In the genomic region with DNA sequence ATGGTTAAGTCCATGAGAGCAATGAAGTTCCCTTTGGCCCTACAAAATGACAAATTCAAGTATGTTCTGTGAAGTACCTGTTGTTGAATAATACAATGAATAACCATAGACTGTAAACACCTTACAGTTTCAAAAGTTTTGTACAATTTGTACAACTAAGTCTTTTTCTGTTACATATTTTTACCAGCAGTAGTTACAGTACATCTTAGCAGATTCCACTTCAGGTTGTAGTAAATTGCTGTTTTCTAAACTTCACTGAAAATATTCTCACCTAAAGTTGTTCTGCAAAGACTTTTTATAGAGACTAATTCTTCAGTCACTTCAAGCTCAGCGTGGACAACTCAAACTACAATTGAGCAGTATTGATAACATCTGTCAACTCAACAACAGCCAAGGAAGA, we compare ENCODE assay signal across 30 cellular contexts.
"Had no signal": no experiment of that assay in that cellular context is flagged by ENCODE, and none has a peak within 500 bp of the region (broad histone marks: within the 10 kb centered on the region; RNA-seq: fewer than 3 reads in every experiment).

No MANE protein-coding gene starts in this region.

- H3K4me2 ChIP-seq: smooth muscle cell had no signal

- H3K4me3 ChIP-seq: pancreas, prostate gland, skin epidermis, smooth muscle cell, spleen, suprapubic skin, testis, tibial artery, upper lobe of left lung, vagina had no signal

- H3K4me1 Mint-ChIP-seq: nephron progenitor cell; neural crest cell; stimulated activated memory B cell treated with anti-CD40 and anti-IgM and Interleukin-4, amounts not matched to agents 10 μg/mL and 1 μg/mL and 100 μg/mL, for 72 hours; stimulated activated naive CD8-positive, alpha-beta T cell treated with anti-CD3 and anti-CD28 coated beads, Interleukin-15, amount 100 ng/mL, for 72 hours had no signal

- H3K9me3 ChIP-seq: neutrophil, pancreas, prostate gland, suprapubic skin, testis, upper lobe of left lung, vagina had no signal

- DNase-seq: naive thymus-derived CD8-positive, alpha-beta T cell; nephron progenitor cell; nucleus accumbens; pancreas; right cardiac atrium; spleen; stimulated activated CD4-positive, alpha-beta T cell treated with anti-CD3 and anti-CD28 coated beads, Interleukin-12 subunit alpha, Interleukin-12 subunit beta, amount 100 ng/mL, for 4 hours; stimulated activated CD4-positive, alpha-beta T cell treated with anti-CD3 and anti-CD28 coated beads, Interleukin-1b, Interleukin-23, amount 100 ng/mL, for 48 hours; stimulated activated CD4-positive, alpha-beta T cell treated with anti-CD3 and anti-CD28 coated beads, Interleukin-4, amount 100 ng/mL, for 1 hour; stimulated activated CD4-positive, alpha-beta T cell treated with anti-CD3 and anti-CD28 coated beads, Interleukin-4, amount 100 ng/mL, for 4 hours; stimulated activated CD8-positive, alpha-beta memory T cell treated with anti-CD3 and anti-CD28 coated beads, Interleukin-4, amount 100 ng/mL, for 48 hours; stimulated activated naive CD4-positive, alpha-beta T cell; stimulated activated naive CD8-positive, alpha-beta T cell treated with anti-CD3 and anti-CD28 coated beads, Interleukin-15, amount 100 ng/mL, for 72 hours; stimulated activated naive CD8-positive, alpha-beta T cell treated with anti-CD3 and anti-CD28 coated beads, Interleukin-15, Interleukin-2, amounts not matched to agents 100 U/mL and 50 U/mL, for 24 hours; substantia nigra; testis; tibial artery; trophoblast cell; upper lobe of left lung had no signal

- H3K4me1 ChIP-seq: pancreas, prostate gland, spleen, suprapubic skin, testis, tibial artery, upper lobe of left lung, vagina had no signal

- H3K9me3 Mint-ChIP-seq: natural killer cell treated with Interleukin-12 subunit alpha and Interleukin-12 subunit beta and Interleukin-15 and Interleukin-18, amount 100 ng/mL, for 72 hours; stimulated activated memory B cell treated with anti-CD40 and anti-IgM and Interleukin-4, amounts not matched to agents 10 μg/mL and 1 μg/mL and 100 μg/mL, for 72 hours; stimulated activated naive CD8-positive, alpha-beta T cell treated with anti-CD3 and anti-CD28 coated beads, Interleukin-15, amount 100 ng/mL, for 72 hours had no signal

- H3K27ac ChIP-seq: neutrophil, pancreas, prostate gland, skin epidermis, spleen, suprapubic skin, testis, tibial artery, upper lobe of left lung, vagina had no signal

- H3K27me3 ChIP-seq: neutrophil, pancreas, spleen, suprapubic skin, testis, tibial artery, upper lobe of left lung, vagina had no signal

- H3K36me3 ChIP-seq: prostate gland had no signal

- H3K4me3 Mint-ChIP-seq: naive thymus-derived CD8-positive, alpha-beta T cell; natural killer cell treated with Interleukin-12 subunit alpha and Interleukin-12 subunit beta and Interleukin-15 and Interleukin-18, amount 100 ng/mL, for 72 hours; nephron progenitor cell; neural crest cell; stimulated activated memory B cell treated with anti-CD40 and anti-IgM and Interleukin-4, amounts not matched to agents 10 μg/mL and 1 μg/mL and 100 μg/mL, for 72 hours; stimulated activated naive CD8-positive, alpha-beta T cell treated with anti-CD3 and anti-CD28 coated beads, Interleukin-15, amount 100 ng/mL, for 72 hours had no signal

- H3K27ac Mint-ChIP-seq: naive thymus-derived CD8-positive, alpha-beta T cell; natural killer cell treated with Interleukin-12 subunit alpha and Interleukin-12 subunit beta and Interleukin-15 and Interleukin-18, amount 100 ng/mL, for 72 hours; nephron progenitor cell; stimulated activated memory B cell treated with anti-CD40 and anti-IgM and Interleukin-4, amounts not matched to agents 10 μg/mL and 1 μg/mL and 100 μg/mL, for 72 hours; stimulated activated naive CD8-positive, alpha-beta T cell treated with anti-CD3 and anti-CD28 coated beads, Interleukin-15, amount 100 ng/mL, for 72 hours had no signal

- ATAC-seq: naive thymus-derived CD8-positive, alpha-beta T cell; natural killer cell treated with Interleukin-12 subunit alpha and Interleukin-12 subunit beta and Interleukin-15 and Interleukin-18, amount 100 ng/mL, for 72 hours; pancreas; right cardiac atrium; sciatic nerve; stimulated activated memory B cell treated with anti-CD40 and anti-IgM and Interleukin-4, amounts not matched to agents 10 μg/mL and 1 μg/mL and 100 μg/mL, for 72 hours; stimulated activated naive CD8-positive, alpha-beta T cell treated with anti-CD3 and anti-CD28 coated beads, Interleukin-15, amount 100 ng/mL, for 72 hours; stimulated activated naive CD8-positive, alpha-beta T cell treated with anti-CD3 and anti-CD28 coated beads, Interleukin-15, Interleukin-2, amounts not matched to agents 100 U/mL and 50 U/mL, for 24 hours had no signal

- H3K27me3 Mint-ChIP-seq: naive thymus-derived CD8-positive, alpha-beta T cell; natural killer cell treated with Interleukin-12 subunit alpha and Interleukin-12 subunit beta and Interleukin-15 and Interleukin-18, amount 100 ng/mL, for 72 hours; stimulated activated memory B cell treated with anti-CD40 and anti-IgM and Interleukin-4, amounts not matched to agents 10 μg/mL and 1 μg/mL and 100 μg/mL, for 72 hours; stimulated activated naive CD8-positive, alpha-beta T cell treated with anti-CD3 and anti-CD28 coated beads, Interleukin-15, amount 100 ng/mL, for 72 hours had no signal

- FAIRE-seq: pancreas, urothelium cell line had no signal
